Comparison of ENCODE assay signal across 35 cellular contexts in genomic region chr5:157434096-157434495, GRCh38. TPM values are rescaled to one million over a fixed set of nuclear protein-coding genes. Genes with fewer than 3 reads are reported as not detected.
"Had no signal": no experiment of that assay in that cellular context is flagged by ENCODE, and none has a peak within 500 bp of the region (broad histone marks: within the 10 kb centered on the region; RNA-seq: fewer than 3 reads in every experiment).

No MANE protein-coding gene starts in this region.

- H3K27me3 ChIP-seq: ascending aorta, cardiac muscle cell had no signal

- H3K36me3 ChIP-seq: ascending aorta, cardiac muscle cell had no signal

- H3K9me3 Mint-ChIP-seq: activated CD8-positive, alpha-beta T cell treated with anti-CD3 and anti-CD28 coated beads for 36 hours; activated naive CD4-positive, alpha-beta T cell treated with anti-CD3 and anti-CD28 coated beads, Interleukin-2, amount 50 U/mL, for 24 hours; activated naive CD8-positive, alpha-beta T cell treated with anti-CD3 and anti-CD28 coated beads, Interleukin-2, amount 50 U/mL, for 24 hours; activated T-cell treated with anti-CD3 and anti-CD28 coated beads, Interleukin-2, amount 50 U/mL, for 24 hours; central memory CD8-positive, alpha-beta T cell; T-helper 1 cell treated with Interleukin-12 subunit alpha and Interleukin-12 subunit beta and Interleukin-4 antibody, amounts not matched to agents 30 μg/mL and 1 μg/mL, for 36 hours; T-helper 2 cell treated with Interferon-gamma antibody and Interleukin-4, amounts not matched to agents 5 μg/mL and 100 μg/mL, for 36 hours had no signal

- H3K4me1 ChIP-seq: ascending aorta had no signal

- DNase-seq: activated B cell treated with CpG ODN at 0.5 μM for 24 hours; activated CD4-positive, alpha-beta memory T cell treated with anti-CD3 and anti-CD28 coated beads for 36 hours; activated CD4-positive, alpha-beta T cell treated with anti-CD3 and anti-CD28 coated beads for 36 hours; activated CD4-positive, alpha-beta T cell treated with anti-CD3 and anti-CD28 coated beads for 48 hours; activated CD4-positive, alpha-beta T cell treated with anti-CD3 and anti-CD28 coated beads, Interleukin-2, amount 50 U/mL, for 1 hour; activated CD4-positive, alpha-beta T cell treated with anti-CD3 and anti-CD28 coated beads, Interleukin-2, amount 50 U/mL, for 4 hours; activated CD4-positive, CD25-positive, alpha-beta regulatory T cell treated with anti-CD3 and anti-CD28 coated beads, Interleukin-2, amount 50 U/mL, for 72 hours; activated CD8-positive, alpha-beta memory T cell treated with anti-CD3 and anti-CD28 coated beads, Interleukin-2, amount 50 U/mL, for 4 hours; activated CD8-positive, alpha-beta T cell treated with anti-CD3 and anti-CD28 coated beads for 36 hours; activated effector memory CD4-positive, alpha-beta T cell treated with Interleukin-2 at 50 U/mL for 16 hours; activated gamma-delta T cell; activated naive CD4-positive, alpha-beta T cell treated with anti-CD3 and anti-CD28 coated beads, Interleukin-2, amount 10 ng/mL, durations not matched to agents 7 days and 5 days; activated naive CD4-positive, alpha-beta T cell treated with Interleukin-2 at 50 U/mL for 16 hours; activated naive CD8-positive, alpha-beta T cell treated with anti-CD3 and anti-CD28 coated beads, Interleukin-2, amount 10 ng/mL, durations not matched to agents 7 days and 5 days; activated naive CD8-positive, alpha-beta T cell treated with anti-CD3 and anti-CD28 coated beads, Interleukin-2, amount 50 U/mL, for 24 hours; activated T-cell treated with anti-CD3 and anti-CD28 coated beads for 4 hours; activated T-cell treated with anti-CD3 and anti-CD28 coated beads, Interleukin-2, amount 50 U/mL, for 24 hours; activated T-cell treated with anti-CD3 and anti-CD28 coated beads, Interleukin-2, amount 50 U/mL, for 48 hours; amygdala; anterior cingulate cortex; caudate nucleus; cerebellar nuclear complex; T-helper 1 cell; T-helper 2 cell; T-helper 9 cell had no signal

- H3K27ac Mint-ChIP-seq: activated B cell treated with CpG ODN at 0.5 μM for 24 hours; activated CD4-positive, alpha-beta memory T cell treated with anti-CD3 and anti-CD28 coated beads for 36 hours; activated CD4-positive, alpha-beta T cell treated with anti-CD3 and anti-CD28 coated beads for 36 hours; activated CD8-positive, alpha-beta T cell treated with anti-CD3 and anti-CD28 coated beads for 36 hours; activated naive CD4-positive, alpha-beta T cell treated with anti-CD3 and anti-CD28 coated beads, Interleukin-2, amount 10 ng/mL, durations not matched to agents 7 days and 5 days; activated naive CD4-positive, alpha-beta T cell treated with anti-CD3 and anti-CD28 coated beads, Interleukin-2, amount 50 U/mL, for 24 hours; activated naive CD8-positive, alpha-beta T cell; activated naive CD8-positive, alpha-beta T cell treated with anti-CD3 and anti-CD28 coated beads, Interleukin-2, amount 10 ng/mL, durations not matched to agents 7 days and 5 days; activated naive CD8-positive, alpha-beta T cell treated with anti-CD3 and anti-CD28 coated beads, Interleukin-2, amount 50 U/mL, for 24 hours; activated T-cell treated with anti-CD3 and anti-CD28 coated beads, Interleukin-2, amount 50 U/mL, for 24 hours; activated T-helper 2 cell treated with anti-CD3 and anti-CD28 coated beads, Interferon-gamma antibody, Interleukin-2, Interleukin-4, amounts not matched to agents 10 μg/mL and 5 μg/mL and 100 μg/mL, durations not matched to agents 14 hours and 24 hours and 36 hours; brain; T-helper 1 cell treated with Interleukin-12 subunit alpha and Interleukin-12 subunit beta and Interleukin-4 antibody, amounts not matched to agents 30 μg/mL and 1 μg/mL, for 36 hours; T-helper 2 cell treated with Interferon-gamma antibody and Interleukin-4, amounts not matched to agents 5 μg/mL and 100 μg/mL, for 36 hours had no signal

- H3K4me1 Mint-ChIP-seq: brain had no signal

- H3K4me3 Mint-ChIP-seq: activated B cell treated with CpG ODN at 0.5 μM for 24 hours; activated CD4-positive, alpha-beta memory T cell treated with anti-CD3 and anti-CD28 coated beads for 36 hours; activated CD4-positive, alpha-beta T cell treated with anti-CD3 and anti-CD28 coated beads for 36 hours; activated CD8-positive, alpha-beta T cell treated with anti-CD3 and anti-CD28 coated beads for 36 hours; activated naive CD4-positive, alpha-beta T cell treated with anti-CD3 and anti-CD28 coated beads, Interleukin-2, amount 10 ng/mL, durations not matched to agents 7 days and 5 days; activated naive CD4-positive, alpha-beta T cell treated with anti-CD3 and anti-CD28 coated beads, Interleukin-2, amount 50 U/mL, for 24 hours; activated naive CD8-positive, alpha-beta T cell; activated naive CD8-positive, alpha-beta T cell treated with anti-CD3 and anti-CD28 coated beads, Interleukin-2, amount 10 ng/mL, durations not matched to agents 7 days and 5 days; activated naive CD8-positive, alpha-beta T cell treated with anti-CD3 and anti-CD28 coated beads, Interleukin-2, amount 50 U/mL, for 24 hours; activated T-cell treated with anti-CD3 and anti-CD28 coated beads, Interleukin-2, amount 50 U/mL, for 24 hours; brain; central memory CD8-positive, alpha-beta T cell; T-helper 1 cell treated with Interleukin-12 subunit alpha and Interleukin-12 subunit beta and Interleukin-4 antibody, amounts not matched to agents 30 μg/mL and 1 μg/mL, for 36 hours; T-helper 2 cell treated with Interferon-gamma antibody and Interleukin-4, amounts not matched to agents 5 μg/mL and 100 μg/mL, for 36 hours had no signal

- H3K27ac ChIP-seq: ascending aorta, cardiac muscle cell, VCaP had no signal

- H3K4me3 ChIP-seq: ascending aorta, cardiac muscle cell had no signal

- H3K27me3 Mint-ChIP-seq: activated B cell treated with CpG ODN at 0.5 μM for 24 hours; activated CD4-positive, alpha-beta T cell treated with anti-CD3 and anti-CD28 coated beads for 36 hours had no signal

- H3K36me3 Mint-ChIP-seq: activated CD4-positive, alpha-beta memory T cell treated with anti-CD3 and anti-CD28 coated beads for 36 hours; activated naive CD4-positive, alpha-beta T cell treated with anti-CD3 and anti-CD28 coated beads, Interleukin-2, amount 50 U/mL, for 24 hours; activated naive CD8-positive, alpha-beta T cell treated with anti-CD3 and anti-CD28 coated beads, Interleukin-2, amount 10 ng/mL, durations not matched to agents 7 days and 5 days; brain had no signal

- ATAC-seq: activated CD4-positive, alpha-beta T cell treated with anti-CD3 and anti-CD28 coated beads for 36 hours; activated CD8-positive, alpha-beta T cell treated with anti-CD3 and anti-CD28 coated beads for 36 hours; activated naive CD8-positive, alpha-beta T cell treated with anti-CD3 and anti-CD28 coated beads, Interleukin-2, amount 50 U/mL, for 24 hours had no signal

RNA-seq across cellular contexts. Expression of gene NIPAL4, which starts 25.9 kb away (rescaled TPM):
- total RNA-seq: activated naive CD8-positive, alpha-beta T cell treated with anti-CD3 and anti-CD28 coated beads, Interleukin-2, amount 10 ng/mL, durations not matched to agents 7 days and 5 days; ascending aorta had no signal
